In genomic region chr4:71400788-71401187, GRCh38 we compare ENCODE assay signal across 15 cellular contexts.
"Had no signal": no experiment of that assay in that cellular context is flagged by ENCODE, and none has a peak within 500 bp of the region (broad histone marks: within the 10 kb centered on the region; RNA-seq: fewer than 3 reads in every experiment).

No MANE protein-coding gene starts in this region.

- H3K27ac ChIP-seq: heart right ventricle, pancreas, psoas muscle, stomach, thoracic aorta had no signal

- H3K27me3 ChIP-seq: heart right ventricle, pancreas, stomach had no signal

- DNase-seq: cortex of kidney; effector memory CD4-positive, alpha-beta T cell; heart right ventricle; kidney glomerular epithelial cell; mammary epithelial cell; natural killer cell; pancreas; psoas muscle; small intestine; stimulated activated CD4-positive, alpha-beta T cell treated with anti-CD3 and anti-CD28 coated beads, Interleukin-12 subunit alpha, Interleukin-12 subunit beta, amount 100 ng/mL, for 4 hours; stimulated activated naive CD4-positive, alpha-beta T cell; stomach; trophoblast cell had no signal

- ATAC-seq: esophagus mucosa, heart right ventricle, natural killer cell, pancreas, psoas muscle had no signal

- H3K4me3 ChIP-seq: heart right ventricle, pancreas, psoas muscle, stomach, thoracic aorta had no signal
